ENCODE assay signal across 9 cellular contexts in the genomic region with DNA sequence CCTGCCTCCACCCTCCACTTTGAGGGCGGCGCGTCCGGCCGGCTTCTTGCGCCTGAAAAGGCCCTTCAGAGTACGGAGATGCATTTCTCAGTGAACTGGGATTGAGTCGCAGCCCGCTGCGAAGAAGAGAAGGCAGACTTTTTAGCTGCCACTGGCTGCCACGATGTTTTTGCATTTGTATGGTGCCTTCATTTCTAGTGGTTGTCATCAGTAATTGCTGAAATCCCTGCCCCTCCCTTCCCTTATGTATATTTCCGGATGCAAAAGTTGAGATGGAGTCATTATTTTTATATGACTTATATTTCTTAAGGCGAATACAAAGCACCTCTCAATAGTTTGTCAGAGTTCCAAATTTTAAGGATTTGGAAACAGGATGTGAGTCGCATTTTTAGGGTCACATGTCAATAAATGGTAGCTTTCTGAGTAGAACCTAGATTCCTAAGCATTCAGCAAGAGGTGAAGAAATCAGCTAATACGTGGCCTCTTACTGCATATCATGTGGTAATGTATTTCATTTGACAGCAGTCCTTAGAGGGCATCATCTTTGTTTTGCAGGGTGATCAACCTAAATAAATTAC. TPM values are rescaled to one million over a fixed set of nuclear protein-coding genes. Genes with fewer than 3 reads are reported as not detected.
DNase-seq lines count a peak whose midpoint lies in the region; ATAC-seq and TF ChIP-seq lines count a peak whose summit lies in the region.
"Had no signal": no experiment of that assay in that cellular context is flagged by ENCODE, and none has a peak within 500 bp of the region (broad histone marks: within the 10 kb centered on the region; RNA-seq: fewer than 3 reads in every experiment).

No MANE protein-coding gene starts in this region.

- CTCF ChIA-PET in AG04450 (lab: Charles Lee) (interaction anchor here (1.4 kb wide), 1 partner anchor 37 kb away, joined by 3 read pairs; no protein-coding TSS in a partner anchor), HEK293 (lab: Yijun Ruan, JAX) (interaction anchor here (0.9 kb wide), 1 partner anchor 57 kb away, joined by 3 read pairs; no protein-coding TSS in a partner anchor)
- CTCF ChIA-PET in activated CD8-positive, alpha-beta T cell treated with anti-CD3 and anti-CD28 coated beads, Interleukin-2, amount 10 ng/mL, durations not matched to agents 7 days and 5 days (lab: Charles Lee), result interaction anchor here (0.9 to 1.2 kb wide), 2 partner anchors 43 to 212 kb away, joined by 3 read pairs; no protein-coding TSS in a partner anchor

- peak overlapping the region; percentile 76 for H3K4me3 Mint-ChIP-seq in activated CD8-positive, alpha-beta T cell treated with anti-CD3 and anti-CD28 coated beads, Interleukin-2, amount 10 ng/mL, durations not matched to agents 7 days and 5 days
- H3K4me3 Mint-ChIP-seq in stimulated activated effector memory CD8-positive, alpha-beta T cell treated with anti-CD3 and anti-CD28 coated beads, Interleukin-12 subunit alpha, Interleukin-12 subunit beta, amount 100 ng/mL, for 72 hours, result peak overlapping the region; percentile 91

- DNase-seq in AG04450 (ENCODE audit: low read depth, low spot score) (no peak), hepatic stellate cell (ENCODE audit: low spot score) (peak; percentile 14), NCI-H446 (lab: John Stamatoyannopoulos, UW) (no peak)
- peak; percentile 32 for DNase-seq in activated CD8-positive, alpha-beta T cell treated with anti-CD3 and anti-CD28 coated beads, Interleukin-2, amount 10 ng/mL, durations not matched to agents 7 days and 5 days
- DNase-seq in stimulated activated effector memory CD8-positive, alpha-beta T cell treated with anti-CD3 and anti-CD28 coated beads, Interleukin-12 subunit alpha, Interleukin-12 subunit beta, amount 100 ng/mL, for 72 hours (ENCODE audit: low spot score in 2 of 2), result no peak

- no peaks in the 10 kb centered on the region for H3K36me3 ChIP-seq in HEK293 (ENCODE audit: control insufficient read depth in 2 of 2, insufficient read depth in 1 of 2, low read length in 2 of 2)

- H3K9me3 Mint-ChIP-seq in activated CD8-positive, alpha-beta T cell treated with anti-CD3 and anti-CD28 coated beads, Interleukin-2, amount 10 ng/mL, durations not matched to agents 7 days and 5 days (ENCODE audit: insufficient read depth), result no peaks in the 10 kb centered on the region
- no peaks in the 10 kb centered on the region for H3K9me3 Mint-ChIP-seq in stimulated activated effector memory CD8-positive, alpha-beta T cell treated with anti-CD3 and anti-CD28 coated beads, Interleukin-12 subunit alpha, Interleukin-12 subunit beta, amount 100 ng/mL, for 72 hours

- no peaks in the 10 kb centered on the region for H3K27me3 Mint-ChIP-seq in activated CD8-positive, alpha-beta T cell treated with anti-CD3 and anti-CD28 coated beads, Interleukin-2, amount 10 ng/mL, durations not matched to agents 7 days and 5 days (ENCODE audit: low read depth)

- no peaks in the 10 kb centered on the region for H3K27me3 ChIP-seq in AG04450 (ENCODE audit: control insufficient read depth, insufficient read depth, low read length)

- TF ChIP-seq CTCF in AG04450 (IDR thresholded peaks at IDR 0.05; ENCODE audit: low read depth, low read length) (no peak), HEK293 (tag by site-specific recombination; IDR thresholded peaks at IDR 0.05) (no peak)

- 0 out of 2 replicates have a peak, but pooled peaks cover 2% of the 10 kb centered on the region for H3K4me1 ChIP-seq in HEK293 (ENCODE audit: control insufficient read depth, insufficient read depth, low read length)

- H3K27ac Mint-ChIP-seq in activated CD8-positive, alpha-beta T cell treated with anti-CD3 and anti-CD28 coated beads, Interleukin-2, amount 10 ng/mL, durations not matched to agents 7 days and 5 days, result peak overlapping the region; percentile 83
- H3K27ac Mint-ChIP-seq in stimulated activated effector memory CD8-positive, alpha-beta T cell treated with anti-CD3 and anti-CD28 coated beads, Interleukin-12 subunit alpha, Interleukin-12 subunit beta, amount 100 ng/mL, for 72 hours, result peak overlapping the region; percentile 96

- H3K36me3 Mint-ChIP-seq in activated CD8-positive, alpha-beta T cell treated with anti-CD3 and anti-CD28 coated beads, Interleukin-2, amount 10 ng/mL, durations not matched to agents 7 days and 5 days (ENCODE audit: low read depth), result peaks cover 2% of the 10 kb centered on the region
- no peaks in the 10 kb centered on the region for H3K36me3 Mint-ChIP-seq in stimulated activated effector memory CD8-positive, alpha-beta T cell treated with anti-CD3 and anti-CD28 coated beads, Interleukin-12 subunit alpha, Interleukin-12 subunit beta, amount 100 ng/mL, for 72 hours

- H3K9me3 ChIP-seq in AG04450 (ENCODE audit: control insufficient read depth, insufficient read depth, low read length), result no peaks in the 10 kb centered on the region
- H3K9me3 ChIP-seq in HEK293 (ENCODE audit: control insufficient read depth, insufficient read depth, low read depth, low read length), result no peaks in the 10 kb centered on the region

- ATAC-seq in activated CD8-positive, alpha-beta T cell treated with anti-CD3 and anti-CD28 coated beads, Interleukin-2, amount 10 ng/mL, durations not matched to agents 7 days and 5 days, result peak; percentile 8
- no peak for ATAC-seq in stimulated activated effector memory CD8-positive, alpha-beta T cell treated with anti-CD3 and anti-CD28 coated beads, Interleukin-12 subunit alpha, Interleukin-12 subunit beta, amount 100 ng/mL, for 72 hours
- ATAC-seq in GM18519 (IDR thresholded peaks at IDR 0.05; ENCODE audit: low FRiP score, unreplicated experiment), result no peak
- ATAC-seq in GM21529 (IDR thresholded peaks at IDR 0.05; ENCODE audit: unreplicated experiment), result no peak

- POLR2A ChIA-PET in AG04450 (lab: Yijun Ruan, JAX) (no interaction called here), HEK293 (lab: Yijun Ruan, JAX) (interaction anchor here (1.2 kb wide), 1 partner anchor 51 kb away, joined by 3 read pairs; no protein-coding TSS in a partner anchor)
- POLR2A ChIA-PET in activated CD8-positive, alpha-beta T cell treated with anti-CD3 and anti-CD28 coated beads, Interleukin-2, amount 10 ng/mL, durations not matched to agents 7 days and 5 days (lab: Charles Lee), result interaction anchor here (0.9 to 2.0 kb wide), 5 partner anchors 8 to 154 kb away, joined by 3 to 7 read pairs (median 6); no protein-coding TSS in a partner anchor

- H3K4me3 ChIP-seq in AG04450 (ENCODE audit: low read depth, low read length), result peak overlapping the region; percentile 84
- H3K4me3 ChIP-seq in HEK293 (ENCODE audit: low read depth, low read length), result peak overlapping the region; percentile 82

- peak overlapping the region; percentile 52 for H3K27ac ChIP-seq in AG04450 (ENCODE audit: low read depth, low read length)
- peak overlapping the region; percentile 22; the same call in 1 of the 2 replicates for H3K27ac ChIP-seq in HEK293 (ENCODE audit: extremely low read depth, low read depth, low read length)

- peaks cover 29% of the 10 kb centered on the region for H3K4me1 Mint-ChIP-seq in activated CD8-positive, alpha-beta T cell treated with anti-CD3 and anti-CD28 coated beads, Interleukin-2, amount 10 ng/mL, durations not matched to agents 7 days and 5 days (ENCODE audit: low read depth)
- peaks cover 32% of the 10 kb centered on the region for H3K4me1 Mint-ChIP-seq in stimulated activated effector memory CD8-positive, alpha-beta T cell treated with anti-CD3 and anti-CD28 coated beads, Interleukin-12 subunit alpha, Interleukin-12 subunit beta, amount 100 ng/mL, for 72 hours

TF ChIP-seq in HEK293, 187 proteins besides CTCF, POLR2A, EP300 and RAD21:
- TF ChIP-seq ZNF280C (tag by site-specific recombination; IDR thresholded peaks at IDR 0.05) (no peak), ZBTB17 (tag by site-specific recombination; IDR thresholded peaks at IDR 0.05) (no peak), ZFP41 (tag by site-specific recombination; IDR thresholded peaks at IDR 0.05; ENCODE audit: borderline replicate concordance) (no peak), ZNF707 (tag by site-specific recombination; IDR thresholded peaks at IDR 0.05) (no peak), ZNF555 (tag by site-specific recombination; conservative IDR thresholded peaks at IDR 0.05) (no peak), ZNF335 (tag by site-specific recombination; conservative IDR thresholded peaks at IDR 0.05) (peak; percentile 49)

RNA-seq across cellular contexts. Expression of gene ATP6AP2, which starts 0.7 kb away (rescaled TPM):
- 346 and 379 TPM in 2 replicates for polyA plus RNA-seq in AG04450 (2011; rRNA removed)
- 94.3 and 146 TPM in 2 replicates for polyA minus RNA-seq in AG04450 (2011; rRNA and poly(A)+ RNA removed)
- 10 to 100 TPM; 62.8 to 63.9 TPM for total RNA-seq in activated CD8-positive, alpha-beta T cell treated with anti-CD3 and anti-CD28 coated beads, Interleukin-2, amount 10 ng/mL, durations not matched to agents 7 days and 5 days

RNA-seq across cellular contexts. Expression of gene MPC1L, which starts 41.8 kb away (rescaled TPM):
- polyA plus RNA-seq in AG04450 (2011; rRNA removed), result not detected in 2 replicates
- polyA minus RNA-seq in AG04450 (2011; rRNA and poly(A)+ RNA removed), result not detected in 2 replicates
- not detected for total RNA-seq in activated CD8-positive, alpha-beta T cell treated with anti-CD3 and anti-CD28 coated beads, Interleukin-2, amount 10 ng/mL, durations not matched to agents 7 days and 5 days
- total RNA-seq: pulmonary artery endothelial cell had no signal

Comparison
In these comparisons a context has a peak if more than half of its experiments do, and no peak if none do; other contexts are left out.
1. DNase-seq: peak in activated CD8-positive, alpha-beta T cell treated with anti-CD3 and anti-CD28 coated beads, Interleukin-2, amount 10 ng/mL, durations not matched to agents 7 days and 5 days (single experiment) and hepatic stellate cell (single experiment); none in AG04450 (single experiment), stimulated activated effector memory CD8-positive, alpha-beta T cell treated with anti-CD3 and anti-CD28 coated beads, Interleukin-12 subunit alpha, Interleukin-12 subunit beta, amount 100 ng/mL, for 72 hours (0 of 2) and NCI-H446 (0 of 2).